ENCODE assay signal across 1 cellular context in genomic region chr20:914727-915498, GRCh38.
TF ChIP-seq lines count a peak whose summit lies in the region.

No MANE protein-coding gene starts in this region.

TF ChIP-seq in H1, 55 proteins besides CTCF, POLR2A, EP300 and RAD21:
- no peak for TF ChIP-seq GTF2F1 (IDR thresholded peaks at IDR 0.05; ENCODE audit: borderline replicate concordance, low read depth, low read length)
- no peak for TF ChIP-seq HDAC6 (IDR thresholded peaks at IDR 0.05; ENCODE audit: low read depth, low read length)
- TF ChIP-seq SIN3A (conservative IDR thresholded peaks at IDR 0.05 in 1 of 2, IDR thresholded peaks at IDR 0.05 in 1 of 2; ENCODE audit: low read depth in 1 of 2, low read length in 2 of 2) = no peak
- TF ChIP-seq TAF7 (optimal IDR thresholded peaks at IDR 0.05; ENCODE audit: borderline replicate concordance, low read depth, low read length) = no peak
- TF ChIP-seq SRF (IDR thresholded peaks at IDR 0.05; ENCODE audit: low read depth, low read length) = no peak
- TF ChIP-seq BRCA1 (IDR thresholded peaks at IDR 0.05; ENCODE audit: low read depth, low read length) = no peak
- TF ChIP-seq SUZ12 (IDR thresholded peaks at IDR 0.05; ENCODE audit: low read length) = no peak
- no peak for TF ChIP-seq EGR1 (IDR thresholded peaks at IDR 0.05; ENCODE audit: borderline replicate concordance, low read depth, low read length)
- no peak for TF ChIP-seq CREB1 (IDR thresholded peaks at IDR 0.05)
- TF ChIP-seq NRF1 (IDR thresholded peaks at IDR 0.05; ENCODE audit: low read depth, low read length) = no peak
